In the genomic region with DNA sequence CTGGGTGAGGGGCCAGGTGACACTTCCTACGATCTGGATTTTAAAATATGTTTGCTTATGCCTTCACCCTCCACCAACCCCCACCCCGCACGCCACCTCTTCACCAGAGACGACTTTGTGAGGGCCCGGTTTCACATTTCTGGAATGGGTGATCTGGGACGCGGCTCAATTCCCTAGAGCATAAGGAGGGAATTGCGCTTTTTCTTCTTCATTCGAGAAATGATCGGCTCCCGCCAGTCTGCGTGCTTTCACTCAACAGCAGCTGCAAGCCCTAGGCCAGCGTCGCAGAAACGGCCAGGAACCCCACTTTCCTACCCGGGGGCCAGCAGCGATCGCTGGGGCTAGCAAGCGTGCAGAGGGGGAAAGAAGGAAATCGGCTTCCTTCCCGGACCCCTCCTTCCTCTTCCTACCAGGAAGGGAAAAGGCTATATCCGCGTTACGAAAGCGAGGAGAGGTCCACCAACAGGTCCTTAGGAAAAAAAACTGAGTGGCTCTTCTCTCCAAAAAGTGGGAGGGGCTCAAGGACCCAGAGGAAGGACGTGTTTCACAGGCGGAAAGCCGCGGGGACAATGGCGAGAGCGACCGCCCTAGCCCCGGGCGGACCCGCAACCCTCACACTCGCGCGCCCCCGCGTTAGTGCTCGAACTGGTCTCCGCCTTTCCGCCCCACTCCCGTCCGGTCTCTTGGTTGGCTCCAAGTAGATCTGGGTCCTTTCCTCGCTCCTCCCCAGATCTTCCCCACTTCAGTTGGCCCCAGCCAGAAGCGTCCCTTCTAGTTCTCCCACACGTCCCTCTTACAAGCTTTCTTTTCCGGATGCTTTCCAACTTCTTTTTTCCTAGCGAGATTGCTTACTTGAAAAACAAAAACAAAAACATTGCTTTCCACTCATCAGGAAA, we compare ENCODE assay signal across 8 cellular contexts. TPM values are rescaled to one million over a fixed set of nuclear protein-coding genes. Genes with fewer than 3 reads are reported as not detected.
A peak's percentile ranks its signal among the peaks of the same experiment; 100 is the strongest.
DNase-seq lines count a peak whose midpoint lies in the region; ATAC-seq and TF ChIP-seq lines count a peak whose summit lies in the region.

No MANE protein-coding gene starts in this region.

- peaks cover 34% of the 10 kb centered on the region for H3K4me1 Mint-ChIP-seq in activated naive CD8-positive, alpha-beta T cell treated with anti-CD3 and anti-CD28 coated beads, Interleukin-2, amount 50 U/mL, for 24 hours

- no peaks in the 10 kb centered on the region for H3K9me2 ChIP-seq in neural cell (ENCODE audit: insufficient read depth, low read length)

- H3K27ac ChIP-seq in BLaER1 treated with 17β-estradiol and CSF1 and Interleukin-3, amounts not matched to agents 10 nM and 100 nM = peak overlapping the region in 8 of 11 experiments; percentile 31 to 75 (median 50); a peak in 13 of 22 replicates
- H3K27ac ChIP-seq in neural cell (ENCODE audit: low read length) = no peak overlapping the region

- no peak overlapping the region for H3K27ac Mint-ChIP-seq in activated naive CD8-positive, alpha-beta T cell treated with anti-CD3 and anti-CD28 coated beads, Interleukin-2, amount 50 U/mL, for 24 hours

- H3K27me3 ChIP-seq in BLaER1 treated with 17β-estradiol and CSF1 and Interleukin-3, amounts not matched to agents 10 nM and 100 nM = peaks cover 0 to 4% (median 0%) of the 10 kb centered on the region in 11 experiments; a peak in 2 of 22 replicates
- peaks cover 46% of the 10 kb centered on the region for H3K27me3 ChIP-seq in neural cell (ENCODE audit: insufficient read depth, low read depth, low read length)

- peak overlapping the region; percentile 51 to 75 (median 67) for H3K4me3 ChIP-seq in BLaER1 treated with 17β-estradiol and CSF1 and Interleukin-3, amounts not matched to agents 10 nM and 100 nM
- peak overlapping the region; percentile 90 for H3K4me3 ChIP-seq in neural cell (ENCODE audit: low read length)

- no peak for ATAC-seq in activated naive CD8-positive, alpha-beta T cell treated with anti-CD3 and anti-CD28 coated beads, Interleukin-2, amount 50 U/mL, for 24 hours
- ATAC-seq in GM18867 (IDR thresholded peaks at IDR 0.05; ENCODE audit: unreplicated experiment) = no peak

- intact Hi-C loops in head of caudate nucleus (cut with DNase I) = loop anchor here (5.0 to 10.0 kb wide), 2 partner anchors 1491 to 1899 kb away; no protein-coding TSS in a partner anchor

- H3K36me3 Mint-ChIP-seq in activated naive CD8-positive, alpha-beta T cell treated with anti-CD3 and anti-CD28 coated beads, Interleukin-2, amount 50 U/mL, for 24 hours (ENCODE audit: low read depth) = no peaks in the 10 kb centered on the region

- H3K9me3 Mint-ChIP-seq in activated naive CD8-positive, alpha-beta T cell treated with anti-CD3 and anti-CD28 coated beads, Interleukin-2, amount 50 U/mL, for 24 hours = no peaks in the 10 kb centered on the region

- no peaks in the 10 kb centered on the region for H3K79me2 ChIP-seq in neural cell (replicated peaks; ENCODE audit: insufficient read depth, low read length)

- H3F3A ChIP-seq in neural cell (ENCODE audit: insufficient read depth, low read length, poor library complexity, severe bottlenecking) = no peaks in the 10 kb centered on the region

- peak overlapping the region; percentile 66 for H3K4me3 Mint-ChIP-seq in activated naive CD8-positive, alpha-beta T cell treated with anti-CD3 and anti-CD28 coated beads, Interleukin-2, amount 50 U/mL, for 24 hours

- DNase-seq in HuH-7.5 (ENCODE audit: low spot score) = peak; percentile 32
- DNase-seq in activated naive CD8-positive, alpha-beta T cell treated with anti-CD3 and anti-CD28 coated beads, Interleukin-2, amount 50 U/mL, for 24 hours = peak; percentile 28
- peak; percentile 65 to 92 (median 85) for DNase-seq in head of caudate nucleus
- no peak for DNase-seq in RPMI8226
- DNase-seq in COLO829 (ENCODE audit: low spot score) = no peak

- H3K36me3 ChIP-seq in BLaER1 treated with 17β-estradiol and CSF1 and Interleukin-3, amounts not matched to agents 10 nM and 100 nM = peaks cover 0 to 11% (median 5%) of the 10 kb centered on the region in 11 experiments; a peak in 5 of 22 replicates
- no peaks in the 10 kb centered on the region for H3K36me3 ChIP-seq in neural cell (ENCODE audit: insufficient read depth, low read length)

- TF ChIP-seq RAD21 in neural cell (conservative IDR thresholded peaks at IDR 0.05) = no peak

- H3K27me3 Mint-ChIP-seq in activated naive CD8-positive, alpha-beta T cell treated with anti-CD3 and anti-CD28 coated beads, Interleukin-2, amount 50 U/mL, for 24 hours = peaks cover 60% of the 10 kb centered on the region

- no peak for TF ChIP-seq CTCF in neural cell (IDR thresholded peaks at IDR 0.05; ENCODE audit: poor library complexity, severe bottlenecking)

- peaks cover 5 to 18% (median 11%) of the 10 kb centered on the region in 10 experiments; a peak in 18 of 20 replicates for H3K4me1 ChIP-seq in BLaER1 treated with 17β-estradiol and CSF1 and Interleukin-3, amounts not matched to agents 10 nM and 100 nM

- H3K9me3 ChIP-seq in BLaER1 treated with 17β-estradiol and CSF1 and Interleukin-3, amounts not matched to agents 10 nM and 100 nM (replicated peaks in 1 of 11) = peaks cover 25 to 51% (median 36%) of the 10 kb centered on the region in 11 experiments
- H3K9me3 ChIP-seq in neural cell (ENCODE audit: low read length) = no peaks in the 10 kb centered on the region

- H2AFZ ChIP-seq in neural cell (ENCODE audit: low read depth, low read length) = no peak overlapping the region

- peak overlapping the region; percentile 64 to 91 (median 88) for H3K4me2 ChIP-seq in BLaER1 treated with 17β-estradiol and CSF1 and Interleukin-3, amounts not matched to agents 10 nM and 100 nM
- H3K4me2 ChIP-seq in neural cell (ENCODE audit: low read length) = peak overlapping the region; percentile 83

- no peak for TF ChIP-seq EP300 in neural cell (conservative IDR thresholded peaks at IDR 0.05; ENCODE audit: poor library complexity, severe bottlenecking)

- peak overlapping the region; percentile 32 to 78 (median 68); a peak in 21 of 22 replicates for H3K9ac ChIP-seq in BLaER1 treated with 17β-estradiol and CSF1 and Interleukin-3, amounts not matched to agents 10 nM and 100 nM
- H3K9ac ChIP-seq in neural cell (ENCODE audit: low read length) = peak overlapping the region; percentile 27

- H4K20me1 ChIP-seq in BLaER1 treated with 17β-estradiol and CSF1 and Interleukin-3, amounts not matched to agents 10 nM and 100 nM = no peaks in the 10 kb centered on the region
- no peaks in the 10 kb centered on the region for H4K20me1 ChIP-seq in neural cell (ENCODE audit: insufficient read depth)

TF ChIP-seq in neural cell, 6 proteins besides CTCF, POLR2A, EP300 and RAD21:
- TF ChIP-seq TAF1 (IDR thresholded peaks at IDR 0.05; ENCODE audit: low read depth) (no peak), EZH2 (IDR thresholded peaks at IDR 0.05; ENCODE audit: borderline replicate concordance, insufficient read depth, low read length, poor library complexity, severe bottlenecking) (no peak), SMC3 (conservative IDR thresholded peaks at IDR 0.05; ENCODE audit: poor library complexity) (no peak)
- TF ChIP-seq, protein P1, sequence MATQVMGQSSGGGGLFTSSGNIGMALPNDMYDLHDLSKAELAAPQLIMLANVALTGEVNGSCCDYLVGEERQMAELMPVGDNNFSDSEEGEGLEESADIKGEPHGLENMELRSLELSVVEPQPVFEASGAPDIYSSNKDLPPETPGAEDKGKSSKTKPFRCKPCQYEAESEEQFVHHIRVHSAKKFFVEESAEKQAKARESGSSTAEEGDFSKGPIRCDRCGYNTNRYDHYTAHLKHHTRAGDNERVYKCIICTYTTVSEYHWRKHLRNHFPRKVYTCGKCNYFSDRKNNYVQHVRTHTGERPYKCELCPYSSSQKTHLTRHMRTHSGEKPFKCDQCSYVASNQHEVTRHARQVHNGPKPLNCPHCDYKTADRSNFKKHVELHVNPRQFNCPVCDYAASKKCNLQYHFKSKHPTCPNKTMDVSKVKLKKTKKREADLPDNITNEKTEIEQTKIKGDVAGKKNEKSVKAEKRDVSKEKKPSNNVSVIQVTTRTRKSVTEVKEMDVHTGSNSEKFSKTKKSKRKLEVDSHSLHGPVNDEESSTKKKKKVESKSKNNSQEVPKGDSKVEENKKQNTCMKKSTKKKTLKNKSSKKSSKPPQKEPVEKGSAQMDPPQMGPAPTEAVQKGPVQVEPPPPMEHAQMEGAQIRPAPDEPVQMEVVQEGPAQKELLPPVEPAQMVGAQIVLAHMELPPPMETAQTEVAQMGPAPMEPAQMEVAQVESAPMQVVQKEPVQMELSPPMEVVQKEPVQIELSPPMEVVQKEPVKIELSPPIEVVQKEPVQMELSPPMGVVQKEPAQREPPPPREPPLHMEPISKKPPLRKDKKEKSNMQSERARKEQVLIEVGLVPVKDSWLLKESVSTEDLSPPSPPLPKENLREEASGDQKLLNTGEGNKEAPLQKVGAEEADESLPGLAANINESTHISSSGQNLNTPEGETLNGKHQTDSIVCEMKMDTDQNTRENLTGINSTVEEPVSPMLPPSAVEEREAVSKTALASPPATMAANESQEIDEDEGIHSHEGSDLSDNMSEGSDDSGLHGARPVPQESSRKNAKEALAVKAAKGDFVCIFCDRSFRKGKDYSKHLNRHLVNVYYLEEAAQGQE (IDR thresholded peaks at IDR 0.05; ENCODE audit: borderline replicate concordance) = no peak

RNA-seq across cellular contexts. Expression of a gene that starts 1.1 kb away (rescaled TPM):
- polyA plus RNA-seq in neural cell = 0.84 and 2.7 TPM in 2 replicates
- 1.3 and 1.5 TPM in 2 replicates for polyA minus RNA-seq in neural cell

Comparison
In these comparisons a context has a peak if more than half of its experiments do, and no peak if none do; other contexts are left out.
1. DNase-seq: peak in HuH-7.5 (single experiment), activated naive CD8-positive, alpha-beta T cell treated with anti-CD3 and anti-CD28 coated beads, Interleukin-2, amount 50 U/mL, for 24 hours (single experiment) and head of caudate nucleus (42 of 42); none in RPMI8226 (single experiment) and COLO829 (single experiment).